In genomic region chr6:1007159-1007558, GRCh38 we compare ENCODE assay signal across 29 cellular contexts.
"Had no signal": no experiment of that assay in that cellular context is flagged by ENCODE, and none has a peak within 500 bp of the region (broad histone marks: within the 10 kb centered on the region; RNA-seq: fewer than 3 reads in every experiment).

No MANE protein-coding gene starts in this region.

- H3K27ac ChIP-seq: stomach, suprapubic skin, testis, thoracic aorta, thyroid gland, tibial artery, tibial nerve, transverse colon, upper lobe of left lung, upper lobe of right lung, uterus, vagina had no signal

- H3K4me1 ChIP-seq: stomach, suprapubic skin, testis, thyroid gland, tibial artery, tibial nerve, transverse colon, upper lobe of left lung, upper lobe of right lung, uterus, vagina had no signal

- FAIRE-seq: urothelium cell line had no signal

- DNase-seq: stimulated activated CD4-positive, alpha-beta T cell treated with anti-CD3 and anti-CD28 coated beads, Interleukin-2, amount 100 ng/mL, for 48 hours; stimulated activated CD4-positive, alpha-beta T cell treated with anti-CD3 and anti-CD28 coated beads, Interleukin-4, amount 100 ng/mL, for 1 hour; stimulated activated CD4-positive, alpha-beta T cell treated with anti-CD3 and anti-CD28 coated beads, Interleukin-4, amount 100 ng/mL, for 24 hours; stimulated activated CD4-positive, alpha-beta T cell treated with anti-CD3 and anti-CD28 coated beads, Interleukin-4, amount 100 ng/mL, for 4 hours; stimulated activated CD8-positive, alpha-beta memory T cell treated with anti-CD3 and anti-CD28 coated beads, Interleukin-4, amount 100 ng/mL, for 48 hours; stimulated activated naive B cell treated with anti-CD40 and anti-IgM and Interleukin-4, amounts not matched to agents 10 μg/mL and 1 μg/mL and 100 μg/mL, for 72 hours; stimulated activated naive CD4-positive, alpha-beta T cell; stimulated activated naive CD4-positive, alpha-beta T cell treated with Interleukin-2 at 50 U/mL for 16 hours; stimulated activated naive CD8-positive, alpha-beta T cell treated with anti-CD3 and anti-CD28 coated beads, Interleukin-15, amount 100 ng/mL, for 72 hours; stimulated activated naive CD8-positive, alpha-beta T cell treated with anti-CD3 and anti-CD28 coated beads, Interleukin-15, Interleukin-2, amounts not matched to agents 100 U/mL and 50 U/mL, for 24 hours; stomach; substantia nigra; testis; thyroid gland; tibial artery; transverse colon; trophoblast cell; upper lobe of left lung; upper lobe of right lung; uterus had no signal

- H3K4me3 Mint-ChIP-seq: stimulated activated effector memory CD8-positive, alpha-beta T cell treated with anti-CD3 and anti-CD28 coated beads, Interleukin-12 subunit alpha, Interleukin-12 subunit beta, amount 100 ng/mL, for 72 hours; stimulated activated memory B cell treated with anti-CD40 and anti-IgM and Interleukin-4, amounts not matched to agents 10 μg/mL and 1 μg/mL and 100 μg/mL, for 72 hours; stimulated activated naive B cell treated with anti-CD40 and anti-IgM and Interleukin-4, amounts not matched to agents 10 μg/mL and 1 μg/mL and 100 μg/mL, for 72 hours; stimulated activated naive CD8-positive, alpha-beta T cell treated with anti-CD3 and anti-CD28 coated beads, Interleukin-15, amount 100 ng/mL, for 72 hours; stimulated activated naive CD8-positive, alpha-beta T cell treated with anti-CD3 and anti-CD28 coated beads, Interleukin-15, Interleukin-2, amounts not matched to agents 100 ng/mL and 50 ng/mL, for 24 hours; type B pancreatic cell had no signal

- H3K4me1 Mint-ChIP-seq: stimulated activated effector memory CD8-positive, alpha-beta T cell treated with anti-CD3 and anti-CD28 coated beads, Interleukin-12 subunit alpha, Interleukin-12 subunit beta, amount 100 ng/mL, for 72 hours; stimulated activated memory B cell treated with anti-CD40 and anti-IgM and Interleukin-4, amounts not matched to agents 10 μg/mL and 1 μg/mL and 100 μg/mL, for 72 hours; stimulated activated naive CD8-positive, alpha-beta T cell treated with anti-CD3 and anti-CD28 coated beads, Interleukin-15, amount 100 ng/mL, for 72 hours had no signal

- H3K9me3 Mint-ChIP-seq: stimulated activated effector memory CD8-positive, alpha-beta T cell treated with anti-CD3 and anti-CD28 coated beads, Interleukin-12 subunit alpha, Interleukin-12 subunit beta, amount 100 ng/mL, for 72 hours; stimulated activated naive CD8-positive, alpha-beta T cell treated with anti-CD3 and anti-CD28 coated beads, Interleukin-15, amount 100 ng/mL, for 72 hours; stimulated activated naive CD8-positive, alpha-beta T cell treated with anti-CD3 and anti-CD28 coated beads, Interleukin-15, Interleukin-2, amounts not matched to agents 100 ng/mL and 50 ng/mL, for 24 hours; type B pancreatic cell had no signal

- H3K27me3 ChIP-seq: stomach, suprapubic skin, testis, thyroid gland, tibial artery, tibial nerve, transverse colon, upper lobe of left lung, upper lobe of right lung, uterus, vagina had no signal

- H3K9me3 ChIP-seq: suprapubic skin, testis, thoracic aorta, thyroid gland, tibial artery, tibial nerve, transverse colon, upper lobe of left lung, upper lobe of right lung, uterus, vagina had no signal

- H3K36me3 ChIP-seq: stomach, suprapubic skin, thoracic aorta, thyroid gland, tibial artery, tibial nerve, transverse colon, upper lobe of left lung, upper lobe of right lung, uterus, vagina had no signal

- H3K27ac Mint-ChIP-seq: stimulated activated effector memory CD8-positive, alpha-beta T cell treated with anti-CD3 and anti-CD28 coated beads, Interleukin-12 subunit alpha, Interleukin-12 subunit beta, amount 100 ng/mL, for 72 hours; stimulated activated memory B cell treated with anti-CD40 and anti-IgM and Interleukin-4, amounts not matched to agents 10 μg/mL and 1 μg/mL and 100 μg/mL, for 72 hours; stimulated activated naive B cell treated with anti-CD40 and anti-IgM and Interleukin-4, amounts not matched to agents 10 μg/mL and 1 μg/mL and 100 μg/mL, for 72 hours; stimulated activated naive CD8-positive, alpha-beta T cell treated with anti-CD3 and anti-CD28 coated beads, Interleukin-15, amount 100 ng/mL, for 72 hours; stimulated activated naive CD8-positive, alpha-beta T cell treated with anti-CD3 and anti-CD28 coated beads, Interleukin-15, Interleukin-2, amounts not matched to agents 100 ng/mL and 50 ng/mL, for 24 hours; type B pancreatic cell had no signal

- H3K4me3 ChIP-seq: stomach, suprapubic skin, testis, thoracic aorta, thyroid gland, tibial artery, tibial nerve, transverse colon, upper lobe of left lung, upper lobe of right lung, uterus, vagina had no signal

- H3K36me3 Mint-ChIP-seq: stimulated activated effector memory CD8-positive, alpha-beta T cell treated with anti-CD3 and anti-CD28 coated beads, Interleukin-12 subunit alpha, Interleukin-12 subunit beta, amount 100 ng/mL, for 72 hours; stimulated activated memory B cell treated with anti-CD40 and anti-IgM and Interleukin-4, amounts not matched to agents 10 μg/mL and 1 μg/mL and 100 μg/mL, for 72 hours; stimulated activated naive B cell treated with anti-CD40 and anti-IgM and Interleukin-4, amounts not matched to agents 10 μg/mL and 1 μg/mL and 100 μg/mL, for 72 hours; type B pancreatic cell had no signal
